Comparison of ENCODE assay signal across 19 cellular contexts in genomic region chrX:3144651-3145050, GRCh38.
"Had no signal": no experiment of that assay in that cellular context is flagged by ENCODE, and none has a peak within 500 bp of the region (broad histone marks: within the 10 kb centered on the region; RNA-seq: fewer than 3 reads in every experiment).

No MANE protein-coding gene starts in this region.

- H3K27me3 Mint-ChIP-seq: activated CD8-positive, alpha-beta T cell treated with anti-CD3 and anti-CD28 coated beads for 36 hours; effector memory CD8-positive, alpha-beta T cell had no signal

- H3K27ac Mint-ChIP-seq: activated CD8-positive, alpha-beta T cell treated with anti-CD3 and anti-CD28 coated beads for 36 hours; activated naive CD8-positive, alpha-beta T cell treated with anti-CD3 and anti-CD28 coated beads, Interleukin-2, amount 50 U/mL, for 24 hours; activated T-helper 1 cell treated with anti-CD3 and anti-CD28 coated beads, Interleukin-12 subunit alpha, Interleukin-12 subunit beta, Interleukin-2, Interleukin-4 antibody, amounts not matched to agents 30 ng/mL and 10 ng/mL and 1 ng/mL, durations not matched to agents 14 hours and 24 hours and 36 hours; stimulated activated naive CD8-positive, alpha-beta T cell treated with anti-CD3 and anti-CD28 coated beads, Interleukin-15, Interleukin-2, amounts not matched to agents 100 ng/mL and 50 ng/mL, for 24 hours had no signal

- H3K27me3 ChIP-seq: foreskin keratinocyte, right lobe of liver, suprapubic skin, upper lobe of left lung had no signal

- DNase-seq: activated CD8-positive, alpha-beta memory T cell treated with anti-CD3 and anti-CD28 coated beads, Interleukin-2, amount 50 U/mL, for 48 hours; activated CD8-positive, alpha-beta T cell treated with anti-CD3 and anti-CD28 coated beads for 36 hours; activated naive CD4-positive, alpha-beta T cell; activated naive CD8-positive, alpha-beta T cell treated with anti-CD3 and anti-CD28 coated beads, Interleukin-2, amount 50 U/mL, for 24 hours; aorta; dermis blood vessel endothelial cell; effector memory CD8-positive, alpha-beta T cell; foreskin keratinocyte; psoas muscle; right lobe of liver; stimulated activated CD4-positive, alpha-beta T cell treated with anti-CD3 and anti-CD28 coated beads, Interleukin-4, amount 100 ng/mL, for 4 hours; upper lobe of left lung had no signal

- H3K27ac ChIP-seq: foreskin keratinocyte, psoas muscle, right lobe of liver, SK-N-MC, suprapubic skin, upper lobe of left lung, VCaP had no signal

- H3K4me3 ChIP-seq: lung, psoas muscle, right lobe of liver, SK-N-MC, smooth muscle cell, suprapubic skin, upper lobe of left lung had no signal

- H3K36me3 ChIP-seq: right lobe of liver, suprapubic skin, upper lobe of left lung had no signal

- ATAC-seq: activated CD8-positive, alpha-beta T cell treated with anti-CD3 and anti-CD28 coated beads for 36 hours; activated naive CD8-positive, alpha-beta T cell treated with anti-CD3 and anti-CD28 coated beads, Interleukin-2, amount 50 U/mL, for 24 hours; effector memory CD8-positive, alpha-beta T cell; foreskin keratinocyte; psoas muscle; right lobe of liver had no signal

- H3K9me3 ChIP-seq: psoas muscle, right lobe of liver, suprapubic skin had no signal

- H3K4me3 Mint-ChIP-seq: activated CD8-positive, alpha-beta T cell treated with anti-CD3 and anti-CD28 coated beads for 36 hours; activated naive CD8-positive, alpha-beta T cell treated with anti-CD3 and anti-CD28 coated beads, Interleukin-2, amount 50 U/mL, for 24 hours; activated T-helper 1 cell treated with anti-CD3 and anti-CD28 coated beads, Interleukin-12 subunit alpha, Interleukin-12 subunit beta, Interleukin-2, Interleukin-4 antibody, amounts not matched to agents 30 ng/mL and 10 ng/mL and 1 ng/mL, durations not matched to agents 14 hours and 24 hours and 36 hours; stimulated activated naive CD8-positive, alpha-beta T cell treated with anti-CD3 and anti-CD28 coated beads, Interleukin-15, Interleukin-2, amounts not matched to agents 100 ng/mL and 50 ng/mL, for 24 hours had no signal

- H3K4me2 ChIP-seq: smooth muscle cell had no signal

- H3K4me1 ChIP-seq: foreskin keratinocyte, psoas muscle, right lobe of liver, suprapubic skin, upper lobe of left lung had no signal
